ENCODE assay signal across 25 cellular contexts in genomic region chr16:69818811-69819587, GRCh38. TPM values are rescaled to one million over a fixed set of nuclear protein-coding genes. Genes with fewer than 3 reads are reported as not detected.
A peak's percentile ranks its signal among the peaks of the same experiment; 100 is the strongest.
DNase-seq lines count a peak whose midpoint lies in the region; ATAC-seq and TF ChIP-seq lines count a peak whose summit lies in the region.
"Had no signal": no experiment of that assay in that cellular context is flagged by ENCODE, and none has a peak within 500 bp of the region (broad histone marks: within the 10 kb centered on the region; RNA-seq: fewer than 3 reads in every experiment).

No MANE protein-coding gene starts in this region.

- H3K27ac Mint-ChIP-seq in endodermal cell = peak overlapping the region; percentile 22
- H3K27ac Mint-ChIP-seq: activated naive CD8-positive, alpha-beta T cell; stimulated activated naive CD8-positive, alpha-beta T cell treated with anti-CD3 and anti-CD28 coated beads, Interleukin-15, Interleukin-2, amounts not matched to agents 100 ng/mL and 50 ng/mL, for 24 hours had no signal

- H3K27ac ChIP-seq in endodermal cell (ENCODE audit: low read depth, low read length) = peak overlapping the region; percentile 4
- H3K27ac ChIP-seq: tibial artery had no signal

- no peaks in the 10 kb centered on the region for H3K4me1 ChIP-seq in endodermal cell (ENCODE audit: control insufficient read depth, insufficient read depth, low read length)

- H3K27me3 ChIP-seq in endodermal cell (ENCODE audit: control insufficient read depth, insufficient read depth, low read length, poor library complexity, severe bottlenecking) = no peaks in the 10 kb centered on the region
- H3K27me3 ChIP-seq: ascending aorta, tibial artery had no signal

- no peak for ATAC-seq in GM21717 (IDR thresholded peaks at IDR 0.05; ENCODE audit: unreplicated experiment)
- ATAC-seq: esophagus mucosa, HepG2 had no signal

- no peaks in the 10 kb centered on the region for H3K27me3 Mint-ChIP-seq in endodermal cell (ENCODE audit: insufficient read depth)
- H3K27me3 Mint-ChIP-seq: activated naive CD8-positive, alpha-beta T cell; CD4-positive, CD25-positive, alpha-beta regulatory T cell; stimulated activated naive CD8-positive, alpha-beta T cell treated with anti-CD3 and anti-CD28 coated beads, Interleukin-15, Interleukin-2, amounts not matched to agents 100 ng/mL and 50 ng/mL, for 24 hours had no signal

- peaks cover 33% of the 10 kb centered on the region for H3K36me3 Mint-ChIP-seq in endodermal cell (ENCODE audit: low read depth)

- no peaks in the 10 kb centered on the region for H3K9me3 ChIP-seq in endodermal cell (ENCODE audit: control insufficient read depth, low read length)
- H3K9me3 ChIP-seq: ascending aorta, tibial artery had no signal

- 80 to 84% methylated on average over 8 of the region's 8 CpGs for WGBS in endodermal cell (ENCODE audit: insufficient coverage in 1 of 2, insufficient read length in 1 of 2), 2 experiments

- H3K4me3 ChIP-seq in endodermal cell (ENCODE audit: low read length) = no peak overlapping the region
- H3K4me3 ChIP-seq: ascending aorta, lung, tibial artery had no signal

- H3K36me3 ChIP-seq in endodermal cell (ENCODE audit: control insufficient read depth, insufficient read depth, low read length) = peaks cover 5% of the 10 kb centered on the region

- no peak overlapping the region for H3K9ac ChIP-seq in endodermal cell (ENCODE audit: extremely low read depth, low read length, poor library complexity, severe bottlenecking)

- no peak overlapping the region for H3K4me3 Mint-ChIP-seq in endodermal cell
- H3K4me3 Mint-ChIP-seq: activated naive CD8-positive, alpha-beta T cell; CD4-positive, CD25-positive, alpha-beta regulatory T cell; stimulated activated naive CD8-positive, alpha-beta T cell treated with anti-CD3 and anti-CD28 coated beads, Interleukin-15, Interleukin-2, amounts not matched to agents 100 ng/mL and 50 ng/mL, for 24 hours had no signal

- H3K9me3 Mint-ChIP-seq in endodermal cell = peaks cover 4% of the 10 kb centered on the region
- H3K9me3 Mint-ChIP-seq: stimulated activated naive CD8-positive, alpha-beta T cell treated with anti-CD3 and anti-CD28 coated beads, Interleukin-15, Interleukin-2, amounts not matched to agents 100 ng/mL and 50 ng/mL, for 24 hours had no signal

- H3K4me1 Mint-ChIP-seq in endodermal cell = no peaks in the 10 kb centered on the region

- DNase-seq in NCI-H1694 (lab: John Stamatoyannopoulos, UW) = peak; percentile 82
- DNase-seq in SK-N-DZ (ENCODE audit: low spot score) = peak; percentile 16
- DNase-seq in endodermal cell = no peak
- DNase-seq in retina = peak; percentile 28
- DNase-seq in HuH-7 (ENCODE audit: low spot score) = no peak
- no peak for DNase-seq in middle frontal gyrus (ENCODE audit: extremely low spot score, low spot score)
- DNase-seq: CD4-positive, CD25-positive, alpha-beta regulatory T cell; effector CD8-positive, alpha-beta T cell; foreskin melanocyte; GDM1; hippocampal formation; kidney; NCI-H1092 treated with DMSO at 0.1 percent for 48 hours; NCI-H526; occipital lobe; stimulated activated CD4-positive, alpha-beta T cell treated with anti-CD3 and anti-CD28 coated beads, Interleukin-4, amount 100 ng/mL, for 1 hour; T1000; tibial artery had no signal

- TF ChIP-seq CTCF in endodermal cell (conservative IDR thresholded peaks at IDR 0.05) = no peak

RNA-seq across cellular contexts. Expression of gene WWP2, which starts 56.9 kb away (rescaled TPM):
- 14.1 and 16.2 TPM in 2 replicates for polyA plus RNA-seq in SK-N-DZ (2014; cell fraction: cytosol; rRNA removed)
- polyA plus RNA-seq in SK-N-DZ (2014; cell fraction: nucleus; rRNA removed) = 14.0 and 26.6 TPM in 2 replicates
- 10 to 100 TPM; 42.3 to 50.0 TPM for total RNA-seq in endodermal cell
- 23.3 TPM for polyA plus RNA-seq in endodermal cell (2013, experiment 1 of 2)
- polyA plus RNA-seq in endodermal cell (2013, experiment 2 of 2) = 20.7 TPM

Comparison
In these comparisons a context has a peak if more than half of its experiments do, and no peak if none do; other contexts are left out.
1. DNase-seq: peak in NCI-H1694 (single experiment), SK-N-DZ (single experiment) and retina (single experiment); none in endodermal cell (single experiment), HuH-7 (single experiment) and middle frontal gyrus (single experiment).